1 cellular context compared by ENCODE assay signal in genomic region chr7:112370436-112370835, GRCh38.
TF ChIP-seq lines count a peak whose summit lies in the region.

No MANE protein-coding gene starts in this region.

TF ChIP-seq in K562, 482 proteins besides CTCF, POLR2A, EP300 and RAD21 (continued from another document):
- no peak for TF ChIP-seq CHAMP1 (IDR thresholded peaks at IDR 0.05)
